9 cellular contexts compared by ENCODE assay signal in the genomic region with DNA sequence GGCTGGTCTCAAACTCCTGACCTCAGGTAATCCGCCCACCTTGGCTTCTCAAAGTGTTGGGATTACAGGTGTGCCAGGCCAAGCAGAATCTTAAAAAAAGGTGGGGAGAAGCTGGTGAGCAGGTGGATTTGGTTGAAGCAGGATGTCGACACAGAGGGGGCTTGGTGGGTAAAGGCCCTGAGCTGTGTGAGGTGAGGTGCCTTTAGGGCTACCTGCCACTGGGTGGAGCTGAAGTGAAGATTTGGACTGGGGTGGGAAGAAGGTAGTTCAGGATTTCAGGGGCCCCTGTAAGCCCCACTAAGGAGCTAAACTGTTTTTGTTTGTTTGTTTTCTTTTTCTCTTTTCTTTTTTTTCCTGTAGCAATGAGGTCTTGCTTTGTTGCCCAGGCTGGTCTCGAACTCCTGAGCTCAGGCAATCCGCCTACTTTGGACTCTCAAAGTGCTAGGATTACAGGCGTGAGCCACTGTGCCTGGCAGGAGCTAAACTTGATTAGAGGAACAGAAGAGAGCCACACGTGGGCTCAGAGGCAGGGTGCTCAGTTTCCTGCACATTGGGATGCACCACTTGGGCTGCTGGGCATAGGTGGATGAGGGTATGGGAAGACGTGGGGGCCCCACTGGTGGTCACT. TPM values are rescaled to one million over a fixed set of nuclear protein-coding genes. Genes with fewer than 3 reads are reported as not detected.
DNase-seq lines count a peak whose midpoint lies in the region; ATAC-seq and TF ChIP-seq lines count a peak whose summit lies in the region.
"Had no signal": no experiment of that assay in that cellular context is flagged by ENCODE, and none has a peak within 500 bp of the region (broad histone marks: within the 10 kb centered on the region; RNA-seq: fewer than 3 reads in every experiment).

No MANE protein-coding gene starts in this region.

- H3K27me3 Mint-ChIP-seq in activated CD8-positive, alpha-beta memory T cell treated with anti-CD3 and anti-CD28 coated beads, Interleukin-2, amount 10 ng/mL, durations not matched to agents 7 days and 5 days = peaks cover 6% of the 10 kb centered on the region
- H3K27me3 Mint-ChIP-seq in chondrocyte (ENCODE audit: low read depth) = no peaks in the 10 kb centered on the region

- peak; percentile 71 for TF ChIP-seq CTCF in chondrocyte (IDR thresholded peaks at IDR 0.05)

- H4K20me1 ChIP-seq in Karpas-422 (ENCODE audit: insufficient read depth, low read depth, low read length) = no peaks in the 10 kb centered on the region

- peaks cover 2% of the 10 kb centered on the region for H3K36me3 Mint-ChIP-seq in activated CD8-positive, alpha-beta memory T cell treated with anti-CD3 and anti-CD28 coated beads, Interleukin-2, amount 10 ng/mL, durations not matched to agents 7 days and 5 days
- H3K36me3 Mint-ChIP-seq in chondrocyte (ENCODE audit: low read depth) = peaks cover 2% of the 10 kb centered on the region
- H3K36me3 Mint-ChIP-seq in stimulated activated effector memory CD8-positive, alpha-beta T cell treated with anti-CD3 and anti-CD28 coated beads, Interleukin-12 subunit alpha, Interleukin-12 subunit beta, amount 100 ng/mL, for 72 hours = no peaks in the 10 kb centered on the region

- peak; percentile 58 for DNase-seq in activated CD8-positive, alpha-beta memory T cell treated with anti-CD3 and anti-CD28 coated beads, Interleukin-2, amount 10 ng/mL, durations not matched to agents 7 days and 5 days
- no peak for DNase-seq in activated CD8-positive, alpha-beta memory T cell treated with anti-CD3 and anti-CD28 coated beads for 24 hours
- DNase-seq in Karpas-422 (peak; percentile 78), chondrocyte (ENCODE audit: low spot score) (no peak), T-helper 1 cell (no peak)
- no peak for DNase-seq in stimulated activated effector memory CD8-positive, alpha-beta T cell treated with anti-CD3 and anti-CD28 coated beads, Interleukin-12 subunit alpha, Interleukin-12 subunit beta, amount 100 ng/mL, for 72 hours (ENCODE audit: low spot score in 2 of 2)

- H3K4me3 ChIP-seq in Karpas-422 (ENCODE audit: low read length) = no peak overlapping the region

- peaks cover 15% of the 10 kb centered on the region for H3K4me1 Mint-ChIP-seq in activated CD8-positive, alpha-beta memory T cell treated with anti-CD3 and anti-CD28 coated beads, Interleukin-2, amount 10 ng/mL, durations not matched to agents 7 days and 5 days
- H3K4me1 Mint-ChIP-seq in chondrocyte (ENCODE audit: low read depth) = peaks cover 6% of the 10 kb centered on the region
- peaks cover 19% of the 10 kb centered on the region for H3K4me1 Mint-ChIP-seq in stimulated activated effector memory CD8-positive, alpha-beta T cell treated with anti-CD3 and anti-CD28 coated beads, Interleukin-12 subunit alpha, Interleukin-12 subunit beta, amount 100 ng/mL, for 72 hours

- no peak overlapping the region for H3K27ac Mint-ChIP-seq in activated CD8-positive, alpha-beta memory T cell treated with anti-CD3 and anti-CD28 coated beads, Interleukin-2, amount 10 ng/mL, durations not matched to agents 7 days and 5 days
- H3K27ac Mint-ChIP-seq in chondrocyte (ENCODE audit: unreplicated experiment) = no peak overlapping the region
- no peak overlapping the region for H3K27ac Mint-ChIP-seq in stimulated activated effector memory CD8-positive, alpha-beta T cell treated with anti-CD3 and anti-CD28 coated beads, Interleukin-12 subunit alpha, Interleukin-12 subunit beta, amount 100 ng/mL, for 72 hours

- H3K36me3 ChIP-seq in Karpas-422 (ENCODE audit: insufficient read depth, low read length) = no peaks in the 10 kb centered on the region

- no peaks in the 10 kb centered on the region for H3K9me2 ChIP-seq in Karpas-422 (replicated peaks; ENCODE audit: insufficient read depth, low read length)

- no peak overlapping the region for H2AFZ ChIP-seq in Karpas-422 (ENCODE audit: low read length)

- CTCF ChIA-PET in activated CD8-positive, alpha-beta memory T cell treated with anti-CD3 and anti-CD28 coated beads, Interleukin-2, amount 10 ng/mL, durations not matched to agents 7 days and 5 days (lab: Charles Lee) = interaction anchor here (0.8 to 5.0 kb wide), 10 partner anchors 18 to 200 kb away, joined by 3 to 22 read pairs (median 3); partner anchors contain the start of genes LRRC74B and THAP7

- no peak overlapping the region for H3K27ac ChIP-seq in Karpas-422 (ENCODE audit: low read length)

- H3K79me2 ChIP-seq in Karpas-422 (ENCODE audit: low read length) = no peaks in the 10 kb centered on the region

- no peaks in the 10 kb centered on the region for H3K27me3 ChIP-seq in Karpas-422 (ENCODE audit: low read length)

- H3K4me1 ChIP-seq in Karpas-422 (ENCODE audit: low read length) = no peaks in the 10 kb centered on the region

- ATAC-seq in activated CD8-positive, alpha-beta memory T cell treated with anti-CD3 and anti-CD28 coated beads, Interleukin-2, amount 10 ng/mL, durations not matched to agents 7 days and 5 days = peak; percentile 51
- peak; percentile 53 for ATAC-seq in stimulated activated effector memory CD8-positive, alpha-beta T cell treated with anti-CD3 and anti-CD28 coated beads, Interleukin-12 subunit alpha, Interleukin-12 subunit beta, amount 100 ng/mL, for 72 hours
- ATAC-seq in HG03095 (IDR thresholded peaks at IDR 0.05; ENCODE audit: unreplicated experiment) = no peak
- no peak for ATAC-seq in GM21526 (IDR thresholded peaks at IDR 0.05; ENCODE audit: low FRiP score, unreplicated experiment)

- no peak overlapping the region for H3K4me3 Mint-ChIP-seq in activated CD8-positive, alpha-beta memory T cell treated with anti-CD3 and anti-CD28 coated beads, Interleukin-2, amount 10 ng/mL, durations not matched to agents 7 days and 5 days
- no peak overlapping the region for H3K4me3 Mint-ChIP-seq in chondrocyte (ENCODE audit: unreplicated experiment)
- H3K4me3 Mint-ChIP-seq in stimulated activated effector memory CD8-positive, alpha-beta T cell treated with anti-CD3 and anti-CD28 coated beads, Interleukin-12 subunit alpha, Interleukin-12 subunit beta, amount 100 ng/mL, for 72 hours = no peak overlapping the region

- H3K9ac ChIP-seq in Karpas-422 (ENCODE audit: low read length) = no peak overlapping the region

- no peaks in the 10 kb centered on the region for H3K9me3 Mint-ChIP-seq in activated CD8-positive, alpha-beta memory T cell treated with anti-CD3 and anti-CD28 coated beads, Interleukin-2, amount 10 ng/mL, durations not matched to agents 7 days and 5 days (ENCODE audit: low read depth)
- no peaks in the 10 kb centered on the region for H3K9me3 Mint-ChIP-seq in chondrocyte (ENCODE audit: low read depth)
- no peaks in the 10 kb centered on the region for H3K9me3 Mint-ChIP-seq in stimulated activated effector memory CD8-positive, alpha-beta T cell treated with anti-CD3 and anti-CD28 coated beads, Interleukin-12 subunit alpha, Interleukin-12 subunit beta, amount 100 ng/mL, for 72 hours

- H3K4me2 ChIP-seq in Karpas-422 (ENCODE audit: low read depth, low read length, poor library complexity, severe bottlenecking) = no peak overlapping the region

- no peaks in the 10 kb centered on the region for H3K9me3 ChIP-seq in Karpas-422 (ENCODE audit: low read length)

RNA-seq across cellular contexts. Expression of gene P2RX6, which starts 6.0 kb away (rescaled TPM):
- total RNA-seq in activated CD8-positive, alpha-beta memory T cell treated with anti-CD3 and anti-CD28 coated beads, Interleukin-2, amount 10 ng/mL, durations not matched to agents 7 days and 5 days = under 1 TPM; 0.32 to 0.42 TPM
- 1.6 and 2.0 TPM in 2 replicates for total RNA-seq in Karpas-422 (2014; rRNA removed; shearing (Covaris generic); ENCODE audit: low replicate concordance)
- 2.1 to 4.9 TPM (median 2.2 TPM) in 3 replicates for total RNA-seq in chondrocyte

RNA-seq across cellular contexts. Expression of gene SLC7A4, which starts 11.4 kb away (rescaled TPM):
- under 1 TPM; 0.16 to 0.53 TPM for total RNA-seq in activated CD8-positive, alpha-beta memory T cell treated with anti-CD3 and anti-CD28 coated beads, Interleukin-2, amount 10 ng/mL, durations not matched to agents 7 days and 5 days
- not detected in 2 replicates for total RNA-seq in Karpas-422 (2014; rRNA removed; shearing (Covaris generic); ENCODE audit: low replicate concordance)
- total RNA-seq in chondrocyte = 0.22 to 0.28 TPM in 2 of 3 replicates, not detected in the other
- total RNA-seq: HT1080 had no signal

RNA-seq across cellular contexts. Expression of gene THAP7, which starts 19.0 kb away (rescaled TPM):
- 10 to 100 TPM; 25.9 to 28.7 TPM for total RNA-seq in activated CD8-positive, alpha-beta memory T cell treated with anti-CD3 and anti-CD28 coated beads, Interleukin-2, amount 10 ng/mL, durations not matched to agents 7 days and 5 days
- total RNA-seq in Karpas-422 (2014; rRNA removed; shearing (Covaris generic); ENCODE audit: low replicate concordance) = 33.7 and 43.9 TPM in 2 replicates
- total RNA-seq in chondrocyte = 15.7 to 22.5 TPM (median 17.2 TPM) in 3 replicates

RNA-seq across cellular contexts. Expression of gene LRRC74B, which starts 24.8 kb away (rescaled TPM):
- not detected for total RNA-seq in activated CD8-positive, alpha-beta memory T cell treated with anti-CD3 and anti-CD28 coated beads, Interleukin-2, amount 10 ng/mL, durations not matched to agents 7 days and 5 days
- total RNA-seq in Karpas-422 (2014; rRNA removed; shearing (Covaris generic); ENCODE audit: low replicate concordance) = not detected in 2 replicates
- total RNA-seq in chondrocyte = not detected in 3 replicates
- total RNA-seq: HT1080 had no signal

RNA-seq across cellular contexts. Expression of gene LZTR1, which starts 38.8 kb away (rescaled TPM):
- 10 to 100 TPM; 69.3 to 78.0 TPM for total RNA-seq in activated CD8-positive, alpha-beta memory T cell treated with anti-CD3 and anti-CD28 coated beads, Interleukin-2, amount 10 ng/mL, durations not matched to agents 7 days and 5 days
- total RNA-seq in Karpas-422 (2014; rRNA removed; shearing (Covaris generic); ENCODE audit: low replicate concordance) = 22.4 and 48.8 TPM in 2 replicates
- total RNA-seq in chondrocyte = 86.4 to 103 TPM (median 87.0 TPM) in 3 replicates

Comparison
In these comparisons a context has a peak if more than half of its experiments do, and no peak if none do; other contexts are left out.
1. DNase-seq: peak in activated CD8-positive, alpha-beta memory T cell treated with anti-CD3 and anti-CD28 coated beads, Interleukin-2, amount 10 ng/mL, durations not matched to agents 7 days and 5 days (single experiment) and Karpas-422 (single experiment); none in activated CD8-positive, alpha-beta memory T cell treated with anti-CD3 and anti-CD28 coated beads for 24 hours (single experiment), chondrocyte (single experiment), stimulated activated effector memory CD8-positive, alpha-beta T cell treated with anti-CD3 and anti-CD28 coated beads, Interleukin-12 subunit alpha, Interleukin-12 subunit beta, amount 100 ng/mL, for 72 hours (0 of 2) and T-helper 1 cell (0 of 5).
2. ATAC-seq: peak in activated CD8-positive, alpha-beta memory T cell treated with anti-CD3 and anti-CD28 coated beads, Interleukin-2, amount 10 ng/mL, durations not matched to agents 7 days and 5 days (single experiment) and stimulated activated effector memory CD8-positive, alpha-beta T cell treated with anti-CD3 and anti-CD28 coated beads, Interleukin-12 subunit alpha, Interleukin-12 subunit beta, amount 100 ng/mL, for 72 hours (single experiment); none in HG03095 (single experiment) and GM21526 (single experiment).